In the genomic region with DNA sequence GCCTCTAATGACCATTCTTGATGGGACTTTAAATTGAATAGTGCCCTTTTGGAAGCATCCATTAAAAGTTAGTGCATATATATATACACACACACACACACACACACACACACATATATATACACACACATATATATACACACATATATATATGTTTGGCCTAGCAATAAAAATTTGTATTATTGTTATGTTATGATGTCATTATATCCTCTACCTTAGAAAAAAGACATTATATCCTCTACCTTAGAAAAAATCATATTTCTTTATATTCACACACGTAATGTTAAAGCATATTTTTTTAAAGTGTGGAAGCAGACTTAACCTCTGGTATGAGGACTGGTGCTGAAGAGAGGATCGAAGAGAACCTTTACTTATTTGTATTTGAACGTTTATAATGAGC, we compare ENCODE assay signal across 3 cellular contexts.
TF ChIP-seq lines count a peak whose summit lies in the region.

No MANE protein-coding gene starts in this region.

TF ChIP-seq in HepG2, 621 proteins besides CTCF, POLR2A, EP300 and RAD21:
- no peak for TF ChIP-seq ZNF354B (CRISPR knock-in tag; IDR thresholded peaks at IDR 0.05)
- no peak for TF ChIP-seq ZFP90 (CRISPR knock-in tag; IDR thresholded peaks at IDR 0.05; ENCODE audit: borderline replicate concordance)
- TF ChIP-seq ATAD3A (CRISPR knock-in tag; IDR thresholded peaks at IDR 0.05): no peak
- TF ChIP-seq ZNF562 (CRISPR knock-in tag; IDR thresholded peaks at IDR 0.05; ENCODE audit: borderline replicate concordance): no peak
- TF ChIP-seq NRL (CRISPR knock-in tag; IDR thresholded peaks at IDR 0.05; ENCODE audit: borderline replicate concordance): no peak
- TF ChIP-seq ZBTB34 (CRISPR knock-in tag; IDR thresholded peaks at IDR 0.05): no peak
- peak; percentile 80 for TF ChIP-seq ATF7 (IDR thresholded peaks at IDR 0.05)
- no peak for TF ChIP-seq ATF7 (CRISPR knock-in tag; IDR thresholded peaks at IDR 0.05)
- TF ChIP-seq, protein P1, sequence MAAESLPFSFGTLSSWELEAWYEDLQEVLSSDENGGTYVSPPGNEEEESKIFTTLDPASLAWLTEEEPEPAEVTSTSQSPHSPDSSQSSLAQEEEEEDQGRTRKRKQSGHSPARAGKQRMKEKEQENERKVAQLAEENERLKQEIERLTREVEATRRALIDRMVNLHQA (CRISPR knock-in tag; IDR thresholded peaks at IDR 0.05): no peak

TF ChIP-seq in HEK293, 187 proteins besides CTCF, POLR2A, EP300 and RAD21:
- TF ChIP-seq, protein P2, sequence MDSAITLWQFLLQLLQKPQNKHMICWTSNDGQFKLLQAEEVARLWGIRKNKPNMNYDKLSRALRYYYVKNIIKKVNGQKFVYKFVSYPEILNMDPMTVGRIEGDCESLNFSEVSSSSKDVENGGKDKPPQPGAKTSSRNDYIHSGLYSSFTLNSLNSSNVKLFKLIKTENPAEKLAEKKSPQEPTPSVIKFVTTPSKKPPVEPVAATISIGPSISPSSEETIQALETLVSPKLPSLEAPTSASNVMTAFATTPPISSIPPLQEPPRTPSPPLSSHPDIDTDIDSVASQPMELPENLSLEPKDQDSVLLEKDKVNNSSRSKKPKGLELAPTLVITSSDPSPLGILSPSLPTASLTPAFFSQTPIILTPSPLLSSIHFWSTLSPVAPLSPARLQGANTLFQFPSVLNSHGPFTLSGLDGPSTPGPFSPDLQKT (IDR thresholded peaks at IDR 0.05; ENCODE audit: borderline replicate concordance, low read depth, low read length): no peak
- TF ChIP-seq, protein P3, sequence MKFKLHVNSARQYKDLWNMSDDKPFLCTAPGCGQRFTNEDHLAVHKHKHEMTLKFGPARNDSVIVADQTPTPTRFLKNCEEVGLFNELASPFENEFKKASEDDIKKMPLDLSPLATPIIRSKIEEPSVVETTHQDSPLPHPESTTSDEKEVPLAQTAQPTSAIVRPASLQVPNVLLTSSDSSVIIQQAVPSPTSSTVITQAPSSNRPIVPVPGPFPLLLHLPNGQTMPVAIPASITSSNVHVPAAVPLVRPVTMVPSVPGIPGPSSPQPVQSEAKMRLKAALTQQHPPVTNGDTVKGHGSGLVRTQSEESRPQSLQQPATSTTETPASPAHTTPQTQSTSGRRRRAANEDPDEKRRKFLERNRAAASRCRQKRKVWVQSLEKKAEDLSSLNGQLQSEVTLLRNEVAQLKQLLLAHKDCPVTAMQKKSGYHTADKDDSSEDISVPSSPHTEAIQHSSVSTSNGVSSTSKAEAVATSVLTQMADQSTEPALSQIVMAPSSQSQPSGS (tag by site-specific recombination; IDR thresholded peaks at IDR 0.05; ENCODE audit: low read depth): peak; percentile 70; the same call in 1 of the 2 replicates

TF ChIP-seq in neural cell, 6 proteins besides CTCF, POLR2A, EP300 and RAD21:
- TF ChIP-seq REST (IDR thresholded peaks at IDR 0.05; ENCODE audit: borderline replicate concordance): no peak
- TF ChIP-seq EZH2 (IDR thresholded peaks at IDR 0.05; ENCODE audit: borderline replicate concordance, insufficient read depth, low read length, poor library complexity, severe bottlenecking): no peak
- no peak for TF ChIP-seq POLR2AphosphoS5 (IDR thresholded peaks at IDR 0.05)
- no peak for TF ChIP-seq MXI1 (conservative IDR thresholded peaks at IDR 0.05; ENCODE audit: poor library complexity, severe bottlenecking)
- TF ChIP-seq TAF1 (IDR thresholded peaks at IDR 0.05; ENCODE audit: low read depth): no peak
- no peak for TF ChIP-seq SMC3 (conservative IDR thresholded peaks at IDR 0.05; ENCODE audit: poor library complexity)
